1 cellular context compared by ENCODE assay signal in the genomic region with DNA sequence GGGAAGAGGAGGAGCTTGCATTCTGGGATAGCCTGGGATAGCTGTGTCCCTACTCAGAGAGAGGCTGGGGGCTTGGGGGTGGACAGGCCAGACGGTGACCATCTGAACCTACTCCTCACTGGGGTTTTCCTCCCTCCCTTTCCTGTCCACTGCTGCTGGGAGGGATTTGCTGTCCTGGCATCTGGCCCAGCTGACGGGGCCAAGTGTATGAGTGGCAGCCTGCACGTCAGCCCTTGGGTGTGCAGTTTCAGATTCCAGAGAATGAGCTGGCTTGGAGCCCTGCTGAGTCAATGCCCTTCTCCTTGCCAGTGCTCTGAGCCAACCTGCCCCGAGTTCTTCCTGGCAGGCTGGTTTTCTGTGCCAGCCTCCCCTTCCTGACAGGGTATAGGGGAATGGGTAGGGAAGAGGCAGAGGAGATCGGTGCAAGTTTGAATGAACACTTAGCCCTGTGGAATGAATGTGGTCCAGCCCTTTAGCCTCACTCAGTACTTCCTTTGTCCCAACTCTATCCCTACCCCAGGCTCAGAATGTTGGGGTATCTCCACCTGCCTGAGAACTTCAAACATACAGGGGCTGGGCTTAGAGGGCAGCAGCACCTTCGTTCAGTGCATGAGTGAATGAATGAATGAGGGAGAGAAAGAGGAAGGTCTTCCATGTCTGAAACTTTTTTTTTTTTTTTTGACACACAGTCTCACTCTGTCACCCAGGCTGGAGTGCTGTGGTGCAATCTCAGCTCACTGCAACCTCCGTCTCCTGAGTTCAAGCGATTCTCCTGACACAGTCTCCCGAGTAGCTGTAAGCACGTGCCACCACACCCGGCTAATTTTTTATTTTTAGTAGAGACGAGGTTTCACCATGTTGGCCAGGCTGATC.
TF ChIP-seq lines count a peak whose summit lies in the region.

No MANE protein-coding gene starts in this region.

TF ChIP-seq in HepG2, 621 proteins besides CTCF, POLR2A, EP300 and RAD21 (continued from another document and continues in another):
- TF ChIP-seq, protein P1, sequence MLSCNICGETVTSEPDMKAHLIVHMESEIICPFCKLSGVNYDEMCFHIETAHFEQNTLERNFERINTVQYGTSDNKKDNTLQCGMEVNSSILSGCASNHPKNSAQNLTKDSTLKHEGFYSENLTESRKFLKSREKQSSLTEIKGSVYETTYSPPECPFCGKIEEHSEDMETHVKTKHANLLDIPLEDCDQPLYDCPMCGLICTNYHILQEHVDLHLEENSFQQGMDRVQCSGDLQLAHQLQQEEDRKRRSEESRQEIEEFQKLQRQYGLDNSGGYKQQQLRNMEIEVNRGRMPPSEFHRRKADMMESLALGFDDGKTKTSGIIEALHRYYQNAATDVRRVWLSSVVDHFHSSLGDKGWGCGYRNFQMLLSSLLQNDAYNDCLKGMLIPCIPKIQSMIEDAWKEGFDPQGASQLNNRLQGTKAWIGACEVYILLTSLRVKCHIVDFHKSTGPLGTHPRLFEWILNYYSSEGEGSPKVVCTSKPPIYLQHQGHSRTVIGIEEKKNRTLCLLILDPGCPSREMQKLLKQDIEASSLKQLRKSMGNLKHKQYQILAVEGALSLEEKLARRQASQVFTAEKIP (CRISPR knock-in tag; IDR thresholded peaks at IDR 0.05; ENCODE audit: borderline replicate concordance), result no peak
- TF ChIP-seq ZNF766 (CRISPR knock-in tag; IDR thresholded peaks at IDR 0.05; ENCODE audit: borderline replicate concordance) (no peak), HNRNPL (IDR thresholded peaks at IDR 0.05; ENCODE audit: low read depth, low read length) (peak; percentile 88; the same call in 1 of the 2 replicates), MBNL3 (CRISPR knock-in tag; conservative IDR thresholded peaks at IDR 0.05) (no peak), EEA1 (CRISPR knock-in tag; IDR thresholded peaks at IDR 0.05; ENCODE audit: borderline replicate concordance) (no peak), NR2F2 (IDR thresholded peaks at IDR 0.05; ENCODE audit: borderline replicate concordance, low read depth) (no peak), HDAC1 (CRISPR knock-in tag; IDR thresholded peaks at IDR 0.05) (peak; percentile 71), ZBTB25 (CRISPR knock-in tag; IDR thresholded peaks at IDR 0.05) (no peak), FOXP4 (CRISPR knock-in tag; IDR thresholded peaks at IDR 0.05) (peak; percentile 55; the same call in 1 of the 2 replicates), MED13 (CRISPR knock-in tag; IDR thresholded peaks at IDR 0.05) (no peak), ZNF605 (CRISPR knock-in tag; IDR thresholded peaks at IDR 0.05) (no peak), ZBTB37 (CRISPR knock-in tag; IDR thresholded peaks at IDR 0.05) (no peak), NFE2L1 (CRISPR knock-in tag; IDR thresholded peaks at IDR 0.05; ENCODE audit: borderline replicate concordance) (no peak), SIX1 (CRISPR knock-in tag; IDR thresholded peaks at IDR 0.05; ENCODE audit: borderline replicate concordance) (peak; percentile 37; the same call in 1 of the 2 replicates), CENPX (CRISPR knock-in tag; IDR thresholded peaks at IDR 0.05) (no peak), TCF7L2 (IDR thresholded peaks at IDR 0.05; ENCODE audit: low read depth, low read length) (no peak), ZBTB21 (CRISPR knock-in tag; IDR thresholded peaks at IDR 0.05) (no peak), ZNF580 (CRISPR knock-in tag; IDR thresholded peaks at IDR 0.05; ENCODE audit: borderline replicate concordance, low read depth) (0 out of 2 replicates have a peak, but pooled peaks have one; percentile 41), RBM39 (IDR thresholded peaks at IDR 0.05; ENCODE audit: low read depth, low read length, poor library complexity, severe bottlenecking) (no peak), ZNF430 (CRISPR knock-in tag; IDR thresholded peaks at IDR 0.05) (no peak), PHF8 (CRISPR knock-in tag; IDR thresholded peaks at IDR 0.05) (no peak), TBP (CRISPR knock-in tag; IDR thresholded peaks at IDR 0.05) (no peak), CBX2 (IDR thresholded peaks at IDR 0.05; ENCODE audit: low read depth, low read length) (no peak), CBX2 (CRISPR knock-in tag; IDR thresholded peaks at IDR 0.05; ENCODE audit: low read depth) (no peak), SCMH1 (CRISPR knock-in tag; IDR thresholded peaks at IDR 0.05; ENCODE audit: borderline replicate concordance) (no peak), RXRB (CRISPR knock-in tag; IDR thresholded peaks at IDR 0.05; ENCODE audit: borderline replicate concordance) (peak; percentile 52; the same call in 1 of the 2 replicates), FOXJ3 (CRISPR knock-in tag; IDR thresholded peaks at IDR 0.05; ENCODE audit: borderline replicate concordance) (no peak), ZMYM3 (CRISPR knock-in tag; IDR thresholded peaks at IDR 0.05) (peak; percentile 73), FOXK2 (IDR thresholded peaks at IDR 0.05) (no peak), TAF1 (CRISPR knock-in tag; IDR thresholded peaks at IDR 0.05) (no peak), BCL3 (CRISPR knock-in tag; IDR thresholded peaks at IDR 0.05) (no peak), HOXA5 (CRISPR knock-in tag; IDR thresholded peaks at IDR 0.05) (no peak), GLMP (CRISPR knock-in tag; IDR thresholded peaks at IDR 0.05; ENCODE audit: borderline replicate concordance) (no peak), POGK (CRISPR knock-in tag; conservative IDR thresholded peaks at IDR 0.05) (no peak), MATR3 (CRISPR knock-in tag; IDR thresholded peaks at IDR 0.05) (no peak), ZNF674 (CRISPR knock-in tag; IDR thresholded peaks at IDR 0.05; ENCODE audit: low read depth) (no peak), DBP (CRISPR knock-in tag; IDR thresholded peaks at IDR 0.05; ENCODE audit: not compliant biosample characterization) (no peak), ZNF589 (CRISPR knock-in tag; conservative IDR thresholded peaks at IDR 0.05) (no peak), HNRNPH1 (optimal IDR thresholded peaks at IDR 0.05; ENCODE audit: low read depth, low read length) (no peak)
- TF ChIP-seq, protein P2, sequence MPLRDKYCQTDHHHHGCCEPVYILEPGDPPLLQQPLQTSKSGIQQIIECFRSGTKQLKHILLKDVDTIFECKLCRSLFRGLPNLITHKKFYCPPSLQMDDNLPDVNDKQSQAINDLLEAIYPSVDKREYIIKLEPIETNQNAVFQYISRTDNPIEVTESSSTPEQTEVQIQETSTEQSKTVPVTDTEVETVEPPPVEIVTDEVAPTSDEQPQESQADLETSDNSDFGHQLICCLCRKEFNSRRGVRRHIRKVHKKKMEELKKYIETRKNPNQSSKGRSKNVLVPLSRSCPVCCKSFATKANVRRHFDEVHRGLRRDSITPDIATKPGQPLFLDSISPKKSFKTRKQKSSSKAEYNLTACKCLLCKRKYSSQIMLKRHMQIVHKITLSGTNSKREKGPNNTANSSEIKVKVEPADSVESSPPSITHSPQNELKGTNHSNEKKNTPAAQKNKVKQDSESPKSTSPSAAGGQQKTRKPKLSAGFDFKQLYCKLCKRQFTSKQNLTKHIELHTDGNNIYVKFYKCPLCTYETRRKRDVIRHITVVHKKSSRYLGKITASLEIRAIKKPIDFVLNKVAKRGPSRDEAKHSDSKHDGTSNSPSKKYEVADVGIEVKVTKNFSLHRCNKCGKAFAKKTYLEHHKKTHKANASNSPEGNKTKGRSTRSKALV (CRISPR knock-in tag; IDR thresholded peaks at IDR 0.05), result peak; percentile 33; the same call in 1 of the 2 replicates
- TF ChIP-seq, protein P3, sequence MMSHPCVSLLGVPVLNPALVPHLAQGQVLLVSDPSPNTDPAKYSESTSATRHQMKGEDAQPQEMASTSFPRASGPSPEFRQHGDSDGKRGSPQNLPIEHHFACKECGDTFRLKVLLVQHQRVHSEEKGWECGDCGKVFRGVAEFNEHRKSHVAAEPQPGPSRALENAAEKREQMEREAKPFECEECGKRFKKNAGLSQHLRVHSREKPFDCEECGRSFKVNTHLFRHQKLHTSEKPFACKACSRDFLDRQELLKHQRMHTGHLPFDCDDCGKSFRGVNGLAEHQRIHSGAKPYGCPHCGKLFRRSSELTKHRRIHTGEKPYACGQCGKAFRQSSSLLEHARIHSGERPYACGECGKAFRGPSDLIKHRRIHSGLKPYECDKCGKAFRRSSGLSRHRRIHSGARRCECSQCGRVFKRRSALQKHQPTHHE (CRISPR knock-in tag; IDR thresholded peaks at IDR 0.05; ENCODE audit: borderline replicate concordance), result no peak
- TF ChIP-seq, protein P4, sequence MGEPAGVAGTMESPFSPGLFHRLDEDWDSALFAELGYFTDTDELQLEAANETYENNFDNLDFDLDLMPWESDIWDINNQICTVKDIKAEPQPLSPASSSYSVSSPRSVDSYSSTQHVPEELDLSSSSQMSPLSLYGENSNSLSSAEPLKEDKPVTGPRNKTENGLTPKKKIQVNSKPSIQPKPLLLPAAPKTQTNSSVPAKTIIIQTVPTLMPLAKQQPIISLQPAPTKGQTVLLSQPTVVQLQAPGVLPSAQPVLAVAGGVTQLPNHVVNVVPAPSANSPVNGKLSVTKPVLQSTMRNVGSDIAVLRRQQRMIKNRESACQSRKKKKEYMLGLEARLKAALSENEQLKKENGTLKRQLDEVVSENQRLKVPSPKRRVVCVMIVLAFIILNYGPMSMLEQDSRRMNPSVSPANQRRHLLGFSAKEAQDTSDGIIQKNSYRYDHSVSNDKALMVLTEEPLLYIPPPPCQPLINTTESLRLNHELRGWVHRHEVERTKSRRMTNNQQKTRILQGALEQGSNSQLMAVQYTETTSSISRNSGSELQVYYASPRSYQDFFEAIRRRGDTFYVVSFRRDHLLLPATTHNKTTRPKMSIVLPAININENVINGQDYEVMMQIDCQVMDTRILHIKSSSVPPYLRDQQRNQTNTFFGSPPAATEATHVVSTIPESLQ (CRISPR knock-in tag; conservative IDR thresholded peaks at IDR 0.05), result no peak
